In the genomic region with DNA sequence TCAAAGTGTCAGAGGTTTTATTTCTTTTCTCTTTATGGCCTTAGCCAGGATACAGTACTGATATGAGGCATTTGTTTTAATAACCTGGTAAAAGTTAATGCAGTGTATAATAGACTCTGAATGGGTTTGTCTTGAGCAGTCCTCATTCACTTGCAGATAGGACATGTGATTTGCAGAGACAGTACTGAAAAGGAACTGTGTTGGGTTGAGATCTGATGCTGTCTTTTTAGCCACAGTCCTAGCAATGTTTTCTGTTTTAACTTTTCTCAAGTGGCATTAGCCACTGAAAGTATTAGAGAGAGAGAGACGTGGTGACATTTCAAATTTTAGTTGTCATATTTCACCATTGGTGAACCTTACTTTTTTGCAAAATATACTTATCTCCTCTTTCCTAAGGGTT, we compare ENCODE assay signal across 27 cellular contexts.
"Had no signal": no experiment of that assay in that cellular context is flagged by ENCODE, and none has a peak within 500 bp of the region (broad histone marks: within the 10 kb centered on the region; RNA-seq: fewer than 3 reads in every experiment).

No MANE protein-coding gene starts in this region.

- H3K9me3 Mint-ChIP-seq: mesothelial cell of epicardium; naive B cell; natural killer cell; nephron progenitor cell; neural progenitor cell; stimulated activated naive CD8-positive, alpha-beta T cell treated with anti-CD3 and anti-CD28 coated beads, Interleukin-15, Interleukin-2, amounts not matched to agents 100 ng/mL and 50 ng/mL, for 24 hours had no signal

- H3K36me3 Mint-ChIP-seq: mesothelial cell of epicardium, naive B cell, natural killer cell, neural progenitor cell had no signal

- H3K27me3 ChIP-seq: hepatocyte, neural progenitor cell, neutrophil, suprapubic skin, tibial artery, upper lobe of right lung had no signal

- H3K36me3 ChIP-seq: left ventricle myocardium inferior, neural progenitor cell, neutrophil, suprapubic skin, thoracic aorta, tibial artery, upper lobe of right lung had no signal

- H3K4me1 ChIP-seq: left ventricle myocardium inferior, suprapubic skin, tibial artery, upper lobe of right lung had no signal

- H3K4me1 Mint-ChIP-seq: natural killer cell had no signal

- H3K27ac ChIP-seq: hepatocyte, left ventricle myocardium inferior, neutrophil, skin epidermis, suprapubic skin, thoracic aorta, tibial artery, upper lobe of right lung had no signal

- H3K9me3 ChIP-seq: left ventricle myocardium inferior, neutrophil, suprapubic skin, thoracic aorta, tibial artery, upper lobe of right lung had no signal

- ATAC-seq: natural killer cell, right cardiac atrium, sciatic nerve, upper lobe of right lung had no signal

- H3K4me2 ChIP-seq: hepatocyte, neural progenitor cell had no signal

- H3K27ac Mint-ChIP-seq: mesothelial cell of epicardium; natural killer cell; neural progenitor cell; progenitor cell of endocrine pancreas; stimulated activated naive CD8-positive, alpha-beta T cell treated with anti-CD3 and anti-CD28 coated beads, Interleukin-15, Interleukin-2, amounts not matched to agents 100 ng/mL and 50 ng/mL, for 24 hours had no signal

- H2AFZ ChIP-seq: hepatocyte had no signal

- H3K79me2 ChIP-seq: hepatocyte had no signal

- H3K4me3 Mint-ChIP-seq: mesothelial cell of epicardium; natural killer cell; nephron progenitor cell; neural progenitor cell; stimulated activated naive CD8-positive, alpha-beta T cell treated with anti-CD3 and anti-CD28 coated beads, Interleukin-15, Interleukin-2, amounts not matched to agents 100 ng/mL and 50 ng/mL, for 24 hours had no signal

- H3K9ac ChIP-seq: neural progenitor cell had no signal

- H3K4me3 ChIP-seq: hepatocyte, left ventricle myocardium inferior, lung, neural progenitor cell, skin epidermis, suprapubic skin, thoracic aorta, tibial artery, upper lobe of right lung had no signal

- H3K27me3 Mint-ChIP-seq: naive B cell; progenitor cell of endocrine pancreas; stimulated activated naive CD8-positive, alpha-beta T cell treated with anti-CD3 and anti-CD28 coated beads, Interleukin-15, Interleukin-2, amounts not matched to agents 100 ng/mL and 50 ng/mL, for 24 hours had no signal

- DNase-seq: left ventricle myocardium inferior; mesendoderm; naive B cell; natural killer cell; nephron progenitor cell; occipital lobe; retina; right cardiac atrium; stimulated activated CD4-positive, alpha-beta T cell treated with anti-CD3 and anti-CD28 coated beads, Interleukin-12 subunit alpha, Interleukin-12 subunit beta, amount 100 ng/mL, for 4 hours; stimulated activated CD4-positive, alpha-beta T cell treated with anti-CD3 and anti-CD28 coated beads, Interleukin-15, amount 100 ng/mL, for 24 hours; stimulated activated CD4-positive, alpha-beta T cell treated with anti-CD3 and anti-CD28 coated beads, Interleukin-2, amount 100 ng/mL, for 24 hours; stimulated activated CD4-positive, alpha-beta T cell treated with anti-CD3 and anti-CD28 coated beads, Interleukin-4, amount 100 ng/mL, for 1 hour; stimulated activated naive CD4-positive, alpha-beta T cell; tibial artery; trophoblast cell; upper lobe of right lung had no signal
